Comparison of ENCODE assay signal across 1 cellular context in genomic region chr6:111482236-111482958, GRCh38.
TF ChIP-seq lines count a peak whose summit lies in the region.

No MANE protein-coding gene starts in this region.

TF ChIP-seq in SK-N-SH treated with all-trans-retinoic acid at 6 μM for 48 hours, 23 proteins besides CTCF, POLR2A, EP300 and RAD21 (continued from another document):
- no peak for TF ChIP-seq PATZ1 (CRISPR knock-in tag; IDR thresholded peaks at IDR 0.05; ENCODE audit: borderline replicate concordance)
- no peak for TF ChIP-seq SNAI2 (CRISPR knock-in tag; IDR thresholded peaks at IDR 0.05)
TF ChIP-seq in SK-N-SH treated with all-trans-retinoic acid at 6 μM for 48 hours: peak in this region for 0.
